ENCODE assay signal across 9 cellular contexts in genomic region chr1:30757196-30757949, GRCh38. TPM values are rescaled to one million over a fixed set of nuclear protein-coding genes. Genes with fewer than 3 reads are reported as not detected.
DNase-seq lines count a peak whose midpoint lies in the region; ATAC-seq, FAIRE-seq and TF ChIP-seq lines count a peak whose summit lies in the region.
"Had no signal": no experiment of that assay in that cellular context is flagged by ENCODE, and none has a peak within 500 bp of the region (broad histone marks: within the 10 kb centered on the region; RNA-seq: fewer than 3 reads in every experiment).

TSS of gene LAPTM5 (minus strand) at chr1:30757774. CDS start at chr1:30757745, 29 bp downstream.

- H3K4me3 ChIP-seq in esophagus squamous epithelium = peak within 1 kb of the TSS; percentile 16 to 64 (median 44)
- peak within 1 kb of the TSS in 2 of 4 donors; percentile 1 to 33 for H3K4me3 ChIP-seq in pancreas

- H3K27me3 ChIP-seq in esophagus squamous epithelium (no peaks in the 10 kb centered on the region), pancreas (no peaks in the 10 kb centered on the region)

- H3K9me3 ChIP-seq in esophagus squamous epithelium = no peaks in the 10 kb centered on the region
- no peaks in the 10 kb centered on the region for H3K9me3 ChIP-seq in pancreas

- TF ChIP-seq POLR2A in esophagus squamous epithelium (IDR thresholded peaks at IDR 0.05) = peak in 2 of 4 donors; percentile 75 to 79

- H3K4me1 ChIP-seq in esophagus squamous epithelium (peaks cover 0 to 41% (median 9%) of the 10 kb centered on the region in 3 donors), pancreas (no peaks in the 10 kb centered on the region)

- DNase-seq in SIG-M5 treated with dmso at 0.1 percent for 504 hours (lab: John Stamatoyannopoulos, UW; ENCODE audit: unreplicated experiment) (peak; percentile 64), SIG-M5 (lab: John Stamatoyannopoulos, UW) (no peak), esophagus squamous epithelium (lab: John Stamatoyannopoulos, UW) (no peak), pancreas (peak in 1 of 6 donors; percentile 60), DMS 273 treated with DMSO at 0.1 percent for 48 hours (lab: John Stamatoyannopoulos, UW) (no peak), GM10248 (ENCODE audit: extremely low spot score) (no peak)
- DNase-seq in activated CD8-positive, alpha-beta memory T cell treated with anti-CD3 and anti-CD28 coated beads, Interleukin-2, amount 50 U/mL, for 4 hours = peak; percentile 60

- ATAC-seq in pancreas (peak in 3 of 4 donors; percentile 50 to 71 (median 68)), HG02840 (IDR thresholded peaks at IDR 0.05; ENCODE audit: low FRiP score, unreplicated experiment) (no peak)

- H3K36me3 ChIP-seq in esophagus squamous epithelium (no peaks in the 10 kb centered on the region), pancreas (no peaks in the 10 kb centered on the region)

- POLR2A ChIA-PET in GM10248 (lab: Yijun Ruan, JAX) = interaction anchor here (0.6 to 7.6 kb wide), 4 partner anchors 11 to 1070 kb away, joined by 3 to 71 read pairs (median 5); no protein-coding TSS in a partner anchor

- CTCF ChIA-PET in GM10248 (lab: Yijun Ruan, JAX) = interaction anchor here (1.2 to 22.9 kb wide), 7 partner anchors 9 to 38 kb away, joined by 3 to 449 read pairs (median 8); no protein-coding TSS in a partner anchor

- WGBS in esophagus squamous epithelium, 2 donors = 36 to 40% methylated on average over 1 to 15 of the region's 25 CpGs
- 60 to 64% methylated on average over 25 of the region's 25 CpGs for WGBS in pancreas, 2 donors

- intact Hi-C loops in esophagus squamous epithelium (cut with DNase I) (no loop called here), pancreas (cut with DNase I) (no loop called here)

- TF ChIP-seq CTCF in esophagus squamous epithelium (IDR thresholded peaks at IDR 0.05) = no peak
- TF ChIP-seq CTCF in pancreas (IDR thresholded peaks at IDR 0.05) = no peak
- no peak for TF ChIP-seq CTCF in GM10248 (IDR thresholded peaks at IDR 0.05; ENCODE audit: control extremely low read depth, extremely low read depth, low read depth, missing control alignments)

- peak within 1 kb of the TSS; percentile 53 to 90 (median 79) for H3K27ac ChIP-seq in esophagus squamous epithelium
- H3K27ac ChIP-seq in pancreas = peak within 1 kb of the TSS in 2 of 4 donors; percentile 64 to 65

- no peak for FAIRE-seq in pancreas (lab: Jason Lieb, UNC)
- FAIRE-seq: A204.1 had no signal

RNA-seq across cellular contexts. Expression of gene LAPTM5, which starts in this region (rescaled TPM):
- 10 to 100 TPM in 2 of 4 donors, 1 to 10 TPM in 2; 6.3 to 53.4 (median 24.6) TPM for total RNA-seq in esophagus squamous epithelium
- total RNA-seq in pancreas = 10 to 100 TPM in 3 of 6 donors, 1 to 10 TPM in 3; 3.7 to 80.5 (median 15.2) TPM
- polyA plus RNA-seq in pancreas = 10 to 100 TPM in 1 of 2 donors, 1 to 10 TPM in 1; 8.6 to 12.5 TPM

Comparison
In these comparisons a context has a peak if more than half of its experiments do, and no peak if none do; other contexts are left out.
1. DNase-seq: peak in SIG-M5 treated with dmso at 0.1 percent for 504 hours (single experiment) and activated CD8-positive, alpha-beta memory T cell treated with anti-CD3 and anti-CD28 coated beads, Interleukin-2, amount 50 U/mL, for 4 hours (single experiment); none in SIG-M5 (single experiment), esophagus squamous epithelium (single experiment), DMS 273 treated with DMSO at 0.1 percent for 48 hours (single experiment) and GM10248 (single experiment).